ENCODE assay signal across 2 cellular contexts in genomic region chr2:230863442-230864121, GRCh38.
TF ChIP-seq lines count a peak whose summit lies in the region.

No MANE protein-coding gene starts in this region.

TF ChIP-seq in SK-N-SH, 30 proteins besides CTCF, POLR2A, EP300 and RAD21:
- no peak for TF ChIP-seq REST (IDR thresholded peaks at IDR 0.05; ENCODE audit: low read depth, low read length)
- TF ChIP-seq ZBTB33 (IDR thresholded peaks at IDR 0.05; ENCODE audit: borderline replicate concordance, low read depth), result no peak
- no peak for TF ChIP-seq POLR2AphosphoS5 (IDR thresholded peaks at IDR 0.05; ENCODE audit: low read depth, low read length)
- TF ChIP-seq SMC3 (IDR thresholded peaks at IDR 0.05; ENCODE audit: low read depth, low read length), result no peak
- TF ChIP-seq NFIC (IDR thresholded peaks at IDR 0.05; ENCODE audit: borderline replicate concordance), result peak; percentile 36; the same call in 1 of the 2 replicates
- no peak for TF ChIP-seq YY1 (IDR thresholded peaks at IDR 0.05; ENCODE audit: low read depth)
- TF ChIP-seq TEAD4 (IDR thresholded peaks at IDR 0.05; ENCODE audit: borderline replicate concordance, insufficient read depth), result no peak
- no peak for TF ChIP-seq CHD2 (IDR thresholded peaks at IDR 0.05; ENCODE audit: low read length, partially characterized antibody)
- no peak for TF ChIP-seq MAX (IDR thresholded peaks at IDR 0.05; ENCODE audit: low read depth)

TF ChIP-seq in SK-N-SH treated with all-trans-retinoic acid at 6 μM for 48 hours, 23 proteins besides CTCF, POLR2A, EP300 and RAD21 (continued from another document):
- no peak for TF ChIP-seq PATZ1 (CRISPR knock-in tag; IDR thresholded peaks at IDR 0.05; ENCODE audit: borderline replicate concordance)
